Comparison of ENCODE assay signal across 35 cellular contexts in the genomic region with DNA sequence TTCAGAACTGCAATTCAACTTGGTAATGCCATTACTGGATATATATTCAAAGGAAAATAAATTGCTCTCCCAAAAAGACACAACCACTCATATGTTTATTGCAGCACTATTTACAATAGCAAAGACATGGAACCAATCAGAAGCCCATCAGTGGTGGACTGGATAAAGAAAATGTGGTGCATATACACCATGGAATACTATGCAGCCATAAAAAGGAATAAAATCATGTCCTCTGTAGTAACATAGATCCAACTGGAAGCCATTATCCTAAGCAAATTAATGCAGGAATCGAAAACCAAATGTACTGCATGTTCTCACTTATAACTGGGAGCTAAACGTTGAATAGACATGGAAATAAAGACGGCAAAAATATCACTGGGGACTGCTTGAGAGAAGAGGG.
A peak's percentile ranks its signal among the peaks of the same experiment; 100 is the strongest.
DNase-seq lines count a peak whose midpoint lies in the region; ATAC-seq, FAIRE-seq and TF ChIP-seq lines count a peak whose summit lies in the region.
"Had no signal": no experiment of that assay in that cellular context is flagged by ENCODE, and none has a peak within 500 bp of the region (broad histone marks: within the 10 kb centered on the region; RNA-seq: fewer than 3 reads in every experiment).

No MANE protein-coding gene starts in this region.

- H3K4me1 Mint-ChIP-seq in endodermal cell, result no peaks in the 10 kb centered on the region
- H3K4me1 Mint-ChIP-seq: B cell; CD14-positive monocyte; CD4-positive, CD25-positive, alpha-beta regulatory T cell; CD8-positive, alpha-beta memory T cell had no signal

- BruUV-seq in K562 (replicated peaks; lab: Mats Ljungman, UMichigan), result no TSS peak

- no peaks in the 10 kb centered on the region for H3K79me2 ChIP-seq in K562 (ENCODE audit: control insufficient read depth, insufficient read depth, low read length)

- TF ChIP-seq EP300 in K562 (IDR thresholded peaks at IDR 0.05; ENCODE audit: low read length), result no peak

- peaks cover 6% of the 10 kb centered on the region for H3K36me3 Mint-ChIP-seq in endodermal cell (ENCODE audit: low read depth)
- H3K36me3 Mint-ChIP-seq: CD14-positive monocyte; CD4-positive, alpha-beta memory T cell; CD4-positive, CD25-positive, alpha-beta regulatory T cell; CD8-positive, alpha-beta memory T cell; CD8-positive, alpha-beta T cell had no signal

- TF ChIP-seq RAD21 in K562 (CRISPR knock-in tag; conservative IDR thresholded peaks at IDR 0.05 in 1 of 2, IDR thresholded peaks at IDR 0.05 in 1 of 2), result no peak

- H3K4me3 ChIP-seq in HEK293 (ENCODE audit: low read depth, low read length), result no peak overlapping the region
- H3K4me3 ChIP-seq in K562, result no peak overlapping the region
- H3K4me3 ChIP-seq in endodermal cell (ENCODE audit: low read length), result peak overlapping the region; percentile 12
- H3K4me3 ChIP-seq: A549; BLaER1; BLaER1 treated with 17β-estradiol and CSF1 and Interleukin-3, amounts not matched to agents 10 nM and 100 nM had no signal

- ATAC-seq in K562 (no peak), HG02970 (IDR thresholded peaks at IDR 0.05; ENCODE audit: low FRiP score, unreplicated experiment) (no peak)
- ATAC-seq: A549; CD8-positive, alpha-beta T cell had no signal

- H2AFZ ChIP-seq in K562 (ENCODE audit: low read depth, low read length), result no peak overlapping the region

- H3K36me3 ChIP-seq in HEK293 (ENCODE audit: control insufficient read depth in 2 of 2, insufficient read depth in 1 of 2, low read length in 2 of 2) (no peaks in the 10 kb centered on the region), K562 (ENCODE audit: control insufficient read depth, insufficient read depth, low read length) (no peaks in the 10 kb centered on the region), endodermal cell (ENCODE audit: control insufficient read depth, insufficient read depth, low read length) (no peaks in the 10 kb centered on the region)
- H3K36me3 ChIP-seq: BE2C; BLaER1; BLaER1 treated with 17β-estradiol and CSF1 and Interleukin-3, amounts not matched to agents 10 nM and 100 nM had no signal

- H3K9ac ChIP-seq in K562 (ENCODE audit: insufficient read depth in 1 of 2, low read depth in 2 of 2, low read length in 2 of 2) (no peak overlapping the region), endodermal cell (ENCODE audit: extremely low read depth, low read length, poor library complexity, severe bottlenecking) (no peak overlapping the region)
- H3K9ac ChIP-seq: BLaER1; BLaER1 treated with 17β-estradiol and CSF1 and Interleukin-3, amounts not matched to agents 10 nM and 100 nM had no signal

- no peaks in the 10 kb centered on the region for H3K9me1 ChIP-seq in K562 (ENCODE audit: control insufficient read depth, insufficient read depth, low read length)

- H4K20me1 ChIP-seq in K562 (replicated peaks; ENCODE audit: control insufficient read depth, insufficient read depth, low read length), result no peaks in the 10 kb centered on the region
- H4K20me1 ChIP-seq: BLaER1; BLaER1 treated with 17β-estradiol and CSF1 and Interleukin-3, amounts not matched to agents 10 nM and 100 nM had no signal

- no peak overlapping the region for H3K4me2 ChIP-seq in K562 (ENCODE audit: insufficient read depth, low read length)
- H3K4me2 ChIP-seq: A549; BLaER1; BLaER1 treated with 17β-estradiol and CSF1 and Interleukin-3, amounts not matched to agents 10 nM and 100 nM had no signal

- no peaks in the 10 kb centered on the region for H3K9me3 ChIP-seq in HEK293 (ENCODE audit: control insufficient read depth, insufficient read depth, low read depth, low read length)
- H3K9me3 ChIP-seq in K562 (replicated peaks; ENCODE audit: control insufficient read depth, insufficient read depth, low read depth, low read length), result peaks cover 10% of the 10 kb centered on the region; the same call in 1 of the 2 replicates
- peaks cover 37% of the 10 kb centered on the region for H3K9me3 ChIP-seq in endodermal cell (ENCODE audit: control insufficient read depth, low read length)
- H3K9me3 ChIP-seq: BE2C, Caco-2 had no signal

- no peak overlapping the region for H3K27ac Mint-ChIP-seq in endodermal cell
- H3K27ac Mint-ChIP-seq: B cell; CD14-positive monocyte; CD4-positive, alpha-beta memory T cell; CD4-positive, alpha-beta T cell; CD4-positive, CD25-positive, alpha-beta regulatory T cell; CD8-positive, alpha-beta memory T cell; CD8-positive, alpha-beta T cell had no signal

- no peak overlapping the region for H3K27ac ChIP-seq in HEK293 (ENCODE audit: extremely low read depth, low read depth, low read length)
- H3K27ac ChIP-seq in K562 (ENCODE audit: extremely low read depth, low read depth, low read length), result no peak overlapping the region
- H3K27ac ChIP-seq in endodermal cell (ENCODE audit: low read depth, low read length), result no peak overlapping the region
- H3K27ac ChIP-seq: 22Rv1; A549; BLaER1; BLaER1 treated with 17β-estradiol and CSF1 and Interleukin-3, amounts not matched to agents 10 nM and 100 nM; C4-2B had no signal

- no peak for DNase-seq in K562 (ENCODE audit: extremely low read depth in 1 of 4, low spot score in 3 of 4)
- DNase-seq in endodermal cell, result no peak
- DNase-seq in NCI-H446 (lab: John Stamatoyannopoulos, UW), result no peak
- no peak for DNase-seq in DMS53 treated with DMSO at 0.1 percent for 48 hours (lab: John Stamatoyannopoulos, UW; ENCODE audit: unreplicated experiment)
- DNase-seq: 8988T; ACHN; AML-193; BE2C; C1 segment of cervical spinal cord; Caco-2; Calu3; CD4-positive, alpha-beta memory T cell; CD4-positive, alpha-beta T cell; CD4-positive, CD25-positive, alpha-beta regulatory T cell; CD8-positive, alpha-beta memory T cell; CD8-positive, alpha-beta T cell; COR-L47; DMS 273 treated with DMSO at 0.1 percent for 48 hours; DMS153; DMS53; DMS79; DMS79 treated with DMSO at 0.1 percent for 48 hours; DND-41; EL had no signal

- peaks cover 31% of the 10 kb centered on the region for H3K9me3 Mint-ChIP-seq in endodermal cell
- H3K9me3 Mint-ChIP-seq: CD4-positive, alpha-beta T cell; CD8-positive, alpha-beta memory T cell had no signal

- CTCF ChIA-PET in HEK293 (lab: Yijun Ruan, JAX) (interaction anchor here (0.8 to 1.3 kb wide), 4 partner anchors 51 to 736 kb away, joined by 3 to 4 read pairs (median 3); a partner anchor contains a TSS), K562 (lab: Yijun Ruan, JAX; ENCODE audit: low intra/inter-chr PET ratio) (no interaction called here)

- H3K27me3 Mint-ChIP-seq in endodermal cell (ENCODE audit: insufficient read depth), result no peaks in the 10 kb centered on the region

- POLR2A ChIA-PET in HEK293 (lab: Yijun Ruan, JAX) (no interaction called here), K562 (lab: Yijun Ruan, JAX) (no interaction called here)

- H3K27me3 ChIP-seq in K562 (ENCODE audit: control insufficient read depth in 2 of 2, insufficient read depth in 2 of 2, low read length in 2 of 2) (no peaks in the 10 kb centered on the region), endodermal cell (ENCODE audit: control insufficient read depth, insufficient read depth, low read length, poor library complexity, severe bottlenecking) (no peaks in the 10 kb centered on the region)
- H3K27me3 ChIP-seq: BE2C; BLaER1; BLaER1 treated with 17β-estradiol and CSF1 and Interleukin-3, amounts not matched to agents 10 nM and 100 nM had no signal

- TF ChIP-seq POLR2A in K562 (conservative IDR thresholded peaks at IDR 0.05), result no peak

- TF ChIP-seq CTCF in HEK293 (tag by site-specific recombination; IDR thresholded peaks at IDR 0.05) (no peak), K562 (IDR thresholded peaks at IDR 0.05 in 2 of 3, conservative IDR thresholded peaks at IDR 0.05 in 1 of 3; ENCODE audit: insufficient read depth in 2 of 3, low read depth in 1 of 3, low read length in 3 of 3) (no peak), endodermal cell (conservative IDR thresholded peaks at IDR 0.05) (no peak)

- FAIRE-seq in K562 (lab: Jason Lieb, UNC), result no peak
- FAIRE-seq: A204.1, A549, D721Med had no signal

- H3K4me3 Mint-ChIP-seq in endodermal cell, result no peak overlapping the region
- H3K4me3 Mint-ChIP-seq: B cell; CD14-positive monocyte; CD4-positive, alpha-beta memory T cell; CD4-positive, alpha-beta T cell; CD4-positive, CD25-positive, alpha-beta regulatory T cell; CD8-positive, alpha-beta memory T cell; CD8-positive, alpha-beta T cell had no signal

- H3K4me1 ChIP-seq in HEK293 (ENCODE audit: control insufficient read depth, insufficient read depth, low read length) (no peaks in the 10 kb centered on the region), K562 (replicated peaks in 1 of 2; ENCODE audit: control insufficient read depth in 2 of 2, insufficient read depth in 2 of 2, low read length in 2 of 2) (peaks cover 0 to 8% of the 10 kb centered on the region in 2 experiments; a peak in 2 of 5 replicates), endodermal cell (ENCODE audit: control insufficient read depth, insufficient read depth, low read length) (no peaks in the 10 kb centered on the region)
- H3K4me1 ChIP-seq: BLaER1; BLaER1 treated with 17β-estradiol and CSF1 and Interleukin-3, amounts not matched to agents 10 nM and 100 nM; Caco-2 had no signal

- WGBS in K562 (ENCODE audit: insufficient coverage, low coverage, missing lambda C conversion rate), result 34% methylated on average over 3 of the region's 3 CpGs
- WGBS in endodermal cell (ENCODE audit: insufficient coverage in 1 of 2, insufficient read length in 1 of 2), 2 experiments, result 94 to 96% methylated on average over 3 of the region's 3 CpGs

- in situ Hi-C loops in K562 (cut with MboI), result no loop called here

- intact Hi-C loops in K562 (cut with micrococcal nuclease), result loop anchor here (5.0 kb wide), 1 partner anchor 223 kb away; no protein-coding TSS in a partner anchor

TF ChIP-seq in K562, 482 proteins besides CTCF, POLR2A, EP300 and RAD21:
- TF ChIP-seq L3MBTL2 (IDR thresholded peaks at IDR 0.05) (no peak), ZNF146 (CRISPR knock-in tag; IDR thresholded peaks at IDR 0.05; ENCODE audit: unreplicated experiment) (peak; percentile 60), RBM25 (IDR thresholded peaks at IDR 0.05; ENCODE audit: low read depth, low read length, severe bottlenecking) (peak; percentile 20), PHB2 (IDR thresholded peaks at IDR 0.05; ENCODE audit: low read depth) (no peak), ZNF507 (tag; conservative IDR thresholded peaks at IDR 0.05) (no peak), ELF4 (CRISPR knock-in tag; IDR thresholded peaks at IDR 0.05) (no peak), HDAC6 (IDR thresholded peaks at IDR 0.05; ENCODE audit: low read depth, low read length) (no peak)
TF ChIP-seq in K562: peak in this region for 2.
